In the genomic region with DNA sequence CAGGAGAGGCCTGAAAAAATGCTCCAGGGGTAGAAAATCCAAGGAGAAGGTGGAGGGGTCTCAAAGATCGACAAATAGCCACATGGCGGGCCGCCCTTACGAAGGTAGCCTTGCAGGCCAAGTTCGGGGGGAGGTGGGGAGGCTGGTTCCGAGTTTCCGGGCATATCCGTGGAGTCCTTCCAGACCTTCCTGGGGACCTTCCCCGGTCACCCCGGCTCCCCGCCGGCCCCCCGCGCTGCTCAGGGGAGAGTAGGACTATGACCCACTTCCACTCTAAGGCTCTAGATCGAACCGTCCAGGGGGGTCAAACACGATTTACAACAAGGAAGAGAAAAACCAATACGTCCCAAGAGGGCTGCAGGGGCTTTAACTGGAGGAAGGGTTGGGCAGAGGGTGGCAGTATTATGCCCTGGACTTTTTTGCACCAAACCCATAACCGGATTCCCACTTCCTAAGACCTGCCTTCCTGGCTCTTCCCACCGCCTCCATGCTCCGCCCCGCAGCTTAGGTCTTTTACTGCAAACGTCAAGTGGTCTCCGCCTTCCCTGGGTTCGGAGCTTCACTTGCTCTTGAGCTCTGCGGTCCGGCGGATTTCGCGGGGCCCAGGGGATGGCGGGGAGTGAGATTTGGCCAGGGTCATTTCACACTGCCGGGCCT, we compare ENCODE assay signal across 8 cellular contexts. TPM values are rescaled to one million over a fixed set of nuclear protein-coding genes. Genes with fewer than 3 reads are reported as not detected.
A peak's percentile ranks its signal among the peaks of the same experiment; 100 is the strongest.
DNase-seq lines count a peak whose midpoint lies in the region; ATAC-seq and TF ChIP-seq lines count a peak whose summit lies in the region.

No MANE protein-coding gene starts in this region.

- H3K9me3 ChIP-seq in thymus (ENCODE audit: control insufficient read depth), result no peaks in the 10 kb centered on the region

- DNase-seq in DMS114 treated with DMSO at 0.1 percent for 48 hours (lab: John Stamatoyannopoulos, UW; ENCODE audit: unreplicated experiment) (peak; percentile 37), NCI-H748 treated with DMSO at 0.1 percent for 48 hours (lab: John Stamatoyannopoulos, UW) (peak; percentile 60), choroid plexus epithelial cell (ENCODE audit: low read depth) (peak; percentile 15), left lobe of liver (ENCODE audit: low spot score) (peak; percentile 72), middle frontal gyrus (ENCODE audit: extremely low spot score, low spot score) (no peak)

- WGBS in thymus, result 6% methylated on average over 32 of the region's 32 CpGs

- no peak for TF ChIP-seq CTCF in choroid plexus epithelial cell (conservative IDR thresholded peaks at IDR 0.05; ENCODE audit: low read depth, low read length)

- no peak overlapping the region for H3K27ac ChIP-seq in thymus (ENCODE audit: low read depth)

- peak; percentile 6 for ATAC-seq in HG02610 (IDR thresholded peaks at IDR 0.05; ENCODE audit: unreplicated experiment)
- peak; percentile 77 for ATAC-seq in left lobe of liver
- ATAC-seq in HG03342 (IDR thresholded peaks at IDR 0.05; ENCODE audit: unreplicated experiment), result no peak

- H3K4me3 ChIP-seq in choroid plexus epithelial cell (ENCODE audit: low read depth, low read length), result peak overlapping the region; percentile 48
- peak overlapping the region; percentile 27 for H3K4me3 ChIP-seq in thymus (ENCODE audit: low read length)

- no peaks in the 10 kb centered on the region for H3K36me3 ChIP-seq in thymus (ENCODE audit: control insufficient read depth, insufficient read depth)

- no peaks in the 10 kb centered on the region for H3K4me1 ChIP-seq in thymus (ENCODE audit: control insufficient read depth, insufficient read depth, low read length)

- H3K27me3 ChIP-seq in thymus (ENCODE audit: control insufficient read depth, insufficient read depth), result peaks cover 37% of the 10 kb centered on the region

RNA-seq across cellular contexts. Expression of a gene that starts 0.8 kb away (rescaled TPM):
- 0.25 TPM for total RNA-seq in left lobe of liver
- 0.23 TPM for polyA plus RNA-seq in thymus
